In the genomic region with DNA sequence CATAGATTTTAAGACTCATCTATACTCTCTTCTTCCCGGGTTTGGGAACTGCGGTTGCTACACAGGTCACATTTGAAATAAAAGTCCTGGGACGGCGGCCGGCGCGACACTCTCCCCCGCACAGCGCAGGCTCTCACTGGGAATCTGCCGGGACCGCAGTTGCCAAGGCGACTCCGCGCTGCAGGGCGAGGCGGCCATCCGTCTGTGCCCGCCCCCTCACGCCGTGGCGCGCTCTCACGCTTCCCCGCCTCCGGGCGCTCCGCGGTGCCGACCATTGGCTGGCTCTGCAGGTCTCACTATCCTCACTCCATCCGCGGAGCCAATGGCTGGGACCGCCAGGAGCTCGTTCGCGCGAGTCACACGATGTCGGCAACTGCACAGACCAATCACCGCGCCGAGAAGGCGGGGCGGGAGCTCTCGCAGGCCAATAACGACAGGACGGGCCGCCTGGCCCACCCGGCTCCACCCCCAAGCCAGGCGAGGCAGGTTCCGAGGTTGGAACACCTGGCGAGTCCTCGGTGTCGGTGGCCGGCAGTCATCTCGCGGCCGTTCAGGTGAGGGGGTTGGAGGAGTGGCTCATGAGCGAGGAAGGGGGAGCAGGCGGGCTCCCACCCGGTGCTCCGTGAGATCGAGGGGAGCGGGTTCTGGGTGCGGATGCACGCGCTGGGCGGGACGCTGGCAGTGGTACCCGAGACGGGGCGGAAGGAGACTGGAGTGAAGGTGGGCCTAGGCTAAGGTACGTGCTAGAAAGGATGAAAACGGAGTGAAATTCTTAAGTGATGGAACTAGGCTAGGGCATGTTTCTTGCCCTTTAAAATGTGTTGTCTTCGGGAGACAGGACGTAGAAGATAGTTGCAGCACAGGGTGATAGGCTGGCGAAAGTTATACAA, we compare ENCODE assay signal across 8 cellular contexts. TPM values are rescaled to one million over a fixed set of nuclear protein-coding genes. Genes with fewer than 3 reads are reported as not detected.
DNase-seq lines count a peak whose midpoint lies in the region; ATAC-seq, FAIRE-seq and TF ChIP-seq lines count a peak whose summit lies in the region.

A gene (plus strand): TSS at position 459 of the 890 bp plus-strand sequence. CDS start 5,702 bp downstream, outside the sequence.

- H3K4me3 ChIP-seq in WERI-Rb-1 (ENCODE audit: low read depth, low read length) (peak within 1 kb of the TSS; percentile 83), bronchial epithelial cell (ENCODE audit: low read depth, low read length) (peak within 1 kb of the TSS; percentile 90), iPS-20b (ENCODE audit: low read length) (peak within 1 kb of the TSS; percentile 99), skin epidermis (peak within 1 kb of the TSS; percentile 75 to 96 (median 88))

- TF ChIP-seq CTCF in WERI-Rb-1 (IDR thresholded peaks at IDR 0.05; ENCODE audit: low read depth, low read length): no peak
- TF ChIP-seq CTCF in bronchial epithelial cell (IDR thresholded peaks at IDR 0.05; ENCODE audit: insufficient read depth, low read length, severe bottlenecking): no peak

- H3K36me3 ChIP-seq in WERI-Rb-1 (peaks cover 25% of the 10 kb centered on the region), bronchial epithelial cell (ENCODE audit: control insufficient read depth, insufficient read depth, low read length) (peaks cover 1% of the 10 kb centered on the region), iPS-20b (ENCODE audit: insufficient read depth, low read depth, low read length) (peaks cover 25% of the 10 kb centered on the region)

- H3K9ac ChIP-seq in iPS-20b (ENCODE audit: low read depth, low read length): peak within 1 kb of the TSS; percentile 97

- H3K9me3 ChIP-seq in WERI-Rb-1 (ENCODE audit: severe bottlenecking) (no peaks in the 10 kb centered on the region), iPS-20b (ENCODE audit: insufficient read depth, low read depth, low read length) (no peaks in the 10 kb centered on the region)

- peak; percentile 7 for FAIRE-seq in bronchial epithelial cell (lab: Jason Lieb, UNC)

- ATAC-seq in GM18909 (IDR thresholded peaks at IDR 0.05; ENCODE audit: poor library complexity, unreplicated experiment): peak; percentile 98
- peak; percentile 98 for ATAC-seq in HG03159 (IDR thresholded peaks at IDR 0.05; ENCODE audit: unreplicated experiment)

- DNase-seq in AG08395 (ENCODE audit: low spot score) (peak; percentile 98), NCI-H2227 (lab: John Stamatoyannopoulos, UW; ENCODE audit: unreplicated experiment) (peak; percentile 98), WERI-Rb-1 (peak; percentile 100), bronchial epithelial cell (ENCODE audit: low read depth) (peak; percentile 99)

- peaks cover 31% of the 10 kb centered on the region for H3K4me1 ChIP-seq in iPS-20b (ENCODE audit: insufficient read depth, low read length)

- H3K27ac ChIP-seq in WERI-Rb-1 (peak within 1 kb of the TSS; percentile 69), iPS-20b (ENCODE audit: low read length) (peak within 1 kb of the TSS; percentile 95), skin epidermis (peak within 1 kb of the TSS in 20 of 21 experiments; percentile 34 to 90 (median 82))

- H3K27me3 ChIP-seq in WERI-Rb-1 (ENCODE audit: insufficient read depth, low read depth, severe bottlenecking): no peaks in the 10 kb centered on the region
- no peaks in the 10 kb centered on the region for H3K27me3 ChIP-seq in bronchial epithelial cell (ENCODE audit: control insufficient read depth, insufficient read depth, low read length)
- H3K27me3 ChIP-seq in iPS-20b (ENCODE audit: insufficient read depth, low read length): no peaks in the 10 kb centered on the region

RNA-seq across cellular contexts. Expression of the gene that starts here (rescaled TPM):
- 187 and 206 TPM in 2 replicates for total RNA-seq in bronchial epithelial cell

Comparison
In these comparisons a context has a peak if more than half of its experiments do, and no peak if none do; other contexts are left out.
1. Peak in every context shown above with its lines: DNase-seq, ATAC-seq, H3K4me3 ChIP-seq and H3K27ac ChIP-seq.